In the genomic region with DNA sequence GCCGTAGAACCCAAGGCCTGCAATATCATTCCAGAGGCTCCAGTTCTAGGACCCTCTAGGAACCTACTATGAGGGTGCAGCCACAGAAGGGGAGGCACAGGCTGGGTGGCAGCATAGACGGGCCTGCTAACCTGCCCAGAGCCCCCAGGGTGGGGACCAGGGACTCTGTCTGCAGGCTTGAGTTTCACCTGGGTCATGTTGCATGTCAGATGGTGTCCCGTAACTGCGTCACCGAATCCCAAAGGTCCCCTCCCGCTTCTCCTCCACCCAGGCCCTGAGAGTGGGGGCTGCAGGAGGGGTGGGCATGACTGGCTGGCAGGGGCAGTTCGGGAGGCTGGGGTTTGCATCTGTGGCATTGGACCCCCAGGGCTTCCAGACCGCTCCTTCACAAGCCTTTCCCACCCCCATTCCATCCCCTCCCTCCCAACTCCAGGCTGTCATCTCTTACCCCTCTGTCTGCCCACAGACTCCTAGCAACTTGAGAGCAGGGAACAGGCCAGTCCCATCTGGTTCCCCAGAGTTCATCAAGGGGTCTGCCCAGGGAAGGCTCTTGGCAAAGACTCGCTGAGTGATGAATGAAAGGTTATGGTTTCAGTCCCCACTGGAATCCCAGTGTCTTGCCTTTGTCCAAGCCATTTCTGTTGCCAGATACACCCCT, we compare ENCODE assay signal across 1 cellular context.
TF ChIP-seq lines count a peak whose summit lies in the region.

No MANE protein-coding gene starts in this region.

TF ChIP-seq in HepG2, 621 proteins besides CTCF, POLR2A, EP300 and RAD21:
- TF ChIP-seq ZNF547 (CRISPR knock-in tag; IDR thresholded peaks at IDR 0.05) = peak; percentile 20; the same call in 1 of the 2 replicates
- TF ChIP-seq, protein P1, sequence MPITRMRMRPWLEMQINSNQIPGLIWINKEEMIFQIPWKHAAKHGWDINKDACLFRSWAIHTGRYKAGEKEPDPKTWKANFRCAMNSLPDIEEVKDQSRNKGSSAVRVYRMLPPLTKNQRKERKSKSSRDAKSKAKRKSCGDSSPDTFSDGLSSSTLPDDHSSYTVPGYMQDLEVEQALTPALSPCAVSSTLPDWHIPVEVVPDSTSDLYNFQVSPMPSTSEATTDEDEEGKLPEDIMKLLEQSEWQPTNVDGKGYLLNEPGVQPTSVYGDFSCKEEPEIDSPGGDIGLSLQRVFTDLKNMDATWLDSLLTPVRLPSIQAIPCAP (CRISPR knock-in tag; IDR thresholded peaks at IDR 0.05; ENCODE audit: low read depth) = no peak
